ENCODE assay signal across 25 cellular contexts in genomic region chr17:28648698-28649097, GRCh38.
"Had no signal": no experiment of that assay in that cellular context is flagged by ENCODE, and none has a peak within 500 bp of the region (broad histone marks: within the 10 kb centered on the region; RNA-seq: fewer than 3 reads in every experiment).

No MANE protein-coding gene starts in this region.

- H3K36me3 Mint-ChIP-seq: neural progenitor cell had no signal

- DNase-seq: activated CD4-positive, alpha-beta T cell treated with anti-CD3 and anti-CD28 coated beads for 48 hours; activated CD4-positive, alpha-beta T cell treated with anti-CD3 and anti-CD28 coated beads, Interleukin-2, amount 50 U/mL, for 48 hours; activated CD8-positive, alpha-beta memory T cell treated with anti-CD3 and anti-CD28 coated beads for 24 hours; activated gamma-delta T cell treated with Interleukin-2 at 50 U/mL for 16 hours; aorta; body of pancreas; cortex of kidney; effector memory CD8-positive, alpha-beta T cell; foreskin fibroblast; head of caudate nucleus; naive thymus-derived CD8-positive, alpha-beta T cell; occipital lobe; psoas muscle; stimulated activated CD4-positive, alpha-beta T cell treated with anti-CD3 and anti-CD28 coated beads, Interleukin-15, amount 100 ng/mL, for 24 hours; stimulated activated CD4-positive, alpha-beta T cell treated with anti-CD3 and anti-CD28 coated beads, Interleukin-2, amount 100 ng/mL, for 24 hours; stimulated activated naive CD4-positive, alpha-beta T cell treated with Interleukin-2 at 50 U/mL for 16 hours; T1000; WERI-Rb-1 had no signal

- H3K9me3 ChIP-seq: body of pancreas, psoas muscle, tibial nerve had no signal

- ATAC-seq: activated CD4-positive, CD25-positive, alpha-beta regulatory T cell treated with anti-CD3 and anti-CD28 coated beads, Interleukin-2, amount 50 U/mL, for 24 hours; body of pancreas; effector memory CD8-positive, alpha-beta T cell; esophagus mucosa; naive thymus-derived CD8-positive, alpha-beta T cell; psoas muscle had no signal

- H3K27ac Mint-ChIP-seq: effector memory CD8-positive, alpha-beta T cell; neural progenitor cell; T-helper 1 cell treated with Interleukin-12 subunit alpha and Interleukin-12 subunit beta and Interleukin-4 antibody, amounts not matched to agents 30 μg/mL and 1 μg/mL, for 36 hours had no signal

- H3K27me3 Mint-ChIP-seq: activated naive CD8-positive, alpha-beta T cell; effector memory CD8-positive, alpha-beta T cell; naive thymus-derived CD8-positive, alpha-beta T cell had no signal

- H3K27ac ChIP-seq: body of pancreas, neural progenitor cell, parathyroid adenoma, psoas muscle, tibial nerve, WERI-Rb-1 had no signal

- H3K27me3 ChIP-seq: body of pancreas, neural progenitor cell, tibial nerve had no signal

- H3K9me3 Mint-ChIP-seq: effector memory CD8-positive, alpha-beta T cell; naive thymus-derived CD8-positive, alpha-beta T cell; neural progenitor cell; T-helper 1 cell treated with Interleukin-12 subunit alpha and Interleukin-12 subunit beta and Interleukin-4 antibody, amounts not matched to agents 30 μg/mL and 1 μg/mL, for 36 hours had no signal

- H3K4me3 ChIP-seq: body of pancreas, neural progenitor cell, psoas muscle, tibial nerve had no signal

- H3K4me3 Mint-ChIP-seq: activated naive CD8-positive, alpha-beta T cell; effector memory CD8-positive, alpha-beta T cell; naive thymus-derived CD8-positive, alpha-beta T cell; neural progenitor cell; T-helper 1 cell treated with Interleukin-12 subunit alpha and Interleukin-12 subunit beta and Interleukin-4 antibody, amounts not matched to agents 30 μg/mL and 1 μg/mL, for 36 hours had no signal
